ENCODE assay signal across 8 cellular contexts in genomic region chr3:169759256-169759655, GRCh38. TPM values are rescaled to one million over a fixed set of nuclear protein-coding genes. Genes with fewer than 3 reads are reported as not detected.
DNase-seq lines count a peak whose midpoint lies in the region; ATAC-seq, FAIRE-seq and TF ChIP-seq lines count a peak whose summit lies in the region.

No MANE protein-coding gene starts in this region.

- no peaks in the 10 kb centered on the region for H3K4me1 ChIP-seq in smooth muscle cell (ENCODE audit: low read depth)

- no peak overlapping the region for H3K4me3 ChIP-seq in smooth muscle cell

- WGBS in smooth muscle cell (ENCODE audit: low lambda C conversion rate): 91% methylated on average over 2 of the region's 2 CpGs

- H3K4me2 ChIP-seq in smooth muscle cell: no peak overlapping the region

- no peaks in the 10 kb centered on the region for H3K79me2 ChIP-seq in smooth muscle cell (ENCODE audit: low read depth)

- H3K27ac ChIP-seq in smooth muscle cell (ENCODE audit: low read depth): no peak overlapping the region

- H4K20me1 ChIP-seq in smooth muscle cell (ENCODE audit: low read depth): no peaks in the 10 kb centered on the region

- H3K36me3 ChIP-seq in smooth muscle cell (ENCODE audit: low read depth): no peaks in the 10 kb centered on the region

- H3F3A ChIP-seq in smooth muscle cell (ENCODE audit: low read depth): no peaks in the 10 kb centered on the region

- peak; percentile 62 for DNase-seq in RCC 7860 (ENCODE audit: low spot score)
- DNase-seq in glomerular visceral epithelial cell (ENCODE audit: extremely low spot score): peak; percentile 63
- DNase-seq in midbrain (lab: John Stamatoyannopoulos, UW): no peak
- no peak for DNase-seq in Ammon's horn (ENCODE audit: low spot score)
- no peak for DNase-seq in smooth muscle cell (lab: John Stamatoyannopoulos, UW; ENCODE audit: unreplicated experiment)
- no peak for DNase-seq in NCI-H82 treated with DMSO at 0.1 percent for 48 hours (lab: John Stamatoyannopoulos, UW; ENCODE audit: unreplicated experiment)

- no peaks in the 10 kb centered on the region for H3K27me3 ChIP-seq in smooth muscle cell (ENCODE audit: low read depth)

- TF ChIP-seq CTCF in smooth muscle cell (IDR thresholded peaks at IDR 0.05; ENCODE audit: borderline replicate concordance, insufficient read depth, poor library complexity, severe bottlenecking): no peak

- ATAC-seq in GM19043 (IDR thresholded peaks at IDR 0.05; ENCODE audit: low read depth, unreplicated experiment) (peak; percentile 75), HG02970 (IDR thresholded peaks at IDR 0.05; ENCODE audit: low FRiP score, unreplicated experiment) (peak; percentile 52)

- no peak overlapping the region for H2AFZ ChIP-seq in smooth muscle cell (ENCODE audit: low read depth)

- FAIRE-seq in RCC 7860 (lab: Jason Lieb, UNC): no peak

- no peak overlapping the region for H3K9ac ChIP-seq in smooth muscle cell (ENCODE audit: low read depth)

- H3K9me3 ChIP-seq in smooth muscle cell (replicated peaks; ENCODE audit: low read depth): no peaks in the 10 kb centered on the region

RNA-seq across cellular contexts. Expression of gene TERC, which starts 5.6 kb away (rescaled TPM):
- total RNA-seq in smooth muscle cell: 148 and 194 TPM in 2 replicates
- polyA plus RNA-seq in smooth muscle cell: not detected in 2 replicates

RNA-seq across cellular contexts. Expression of gene ACTRT3, which starts 10.1 kb away (rescaled TPM):
- total RNA-seq in smooth muscle cell: 1.7 and 2.2 TPM in 2 replicates
- polyA plus RNA-seq in smooth muscle cell: 1.3 and 3.9 TPM in 2 replicates

RNA-seq across cellular contexts. Expression of gene MYNN, which starts 13.9 kb away (rescaled TPM):
- total RNA-seq in smooth muscle cell: 29.9 and 33.3 TPM in 2 replicates
- 12.4 and 17.2 TPM in 2 replicates for polyA plus RNA-seq in smooth muscle cell

RNA-seq across cellular contexts. Expression of gene LRRIQ4, which starts 53.4 kb away (rescaled TPM):
- 0.18 TPM in 1 of 2 replicates, not detected in the other for total RNA-seq in smooth muscle cell
- polyA plus RNA-seq in smooth muscle cell: not detected in 2 replicates

RNA-seq across cellular contexts. Expression of gene LRRC34, which starts 53.4 kb away (rescaled TPM):
- total RNA-seq in smooth muscle cell: 1.8 and 2.4 TPM in 2 replicates
- polyA plus RNA-seq in smooth muscle cell: 1.8 and 2.5 TPM in 2 replicates

Comparison
In these comparisons a context has a peak if more than half of its experiments do, and no peak if none do; other contexts are left out.
1. DNase-seq: peak in RCC 7860 (single experiment) and glomerular visceral epithelial cell (single experiment); none in midbrain (single experiment), Ammon's horn (single experiment), smooth muscle cell (single experiment) and NCI-H82 treated with DMSO at 0.1 percent for 48 hours (single experiment).